In the genomic region with DNA sequence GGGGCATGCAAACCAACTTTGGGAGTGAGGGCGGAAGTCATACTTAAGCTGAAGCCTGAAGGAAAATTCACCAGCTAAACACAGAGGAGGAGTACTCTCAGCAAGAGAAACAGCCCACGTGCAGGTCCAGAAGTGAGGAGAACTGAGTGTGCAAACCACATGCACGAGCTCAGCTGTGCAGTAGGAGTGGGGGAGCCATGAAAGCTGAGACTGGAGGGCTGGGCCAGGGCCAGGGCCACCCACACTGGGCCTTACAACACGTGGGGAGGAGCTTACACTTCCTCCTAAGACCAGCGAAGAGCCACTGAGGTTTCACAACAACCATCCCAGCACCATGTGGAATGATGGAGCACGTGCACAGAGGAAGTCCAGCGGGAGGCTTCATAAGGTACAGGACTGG, we compare ENCODE assay signal across 2 cellular contexts.
TF ChIP-seq lines count a peak whose summit lies in the region.

No MANE protein-coding gene starts in this region.

TF ChIP-seq in K562, 482 proteins besides CTCF, POLR2A, EP300 and RAD21:
- TF ChIP-seq POLR2AphosphoS5 (IDR thresholded peaks at IDR 0.05; ENCODE audit: control insufficient read depth, insufficient read depth, low read depth, low read length) (no peak), HDAC6 (IDR thresholded peaks at IDR 0.05; ENCODE audit: low read depth, low read length) (no peak)

TF ChIP-seq in HepG2, 621 proteins besides CTCF, POLR2A, EP300 and RAD21 (continues in another document):
- TF ChIP-seq, protein P1, sequence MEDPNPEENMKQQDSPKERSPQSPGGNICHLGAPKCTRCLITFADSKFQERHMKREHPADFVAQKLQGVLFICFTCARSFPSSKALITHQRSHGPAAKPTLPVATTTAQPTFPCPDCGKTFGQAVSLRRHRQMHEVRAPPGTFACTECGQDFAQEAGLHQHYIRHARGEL (CRISPR knock-in tag; IDR thresholded peaks at IDR 0.05): no peak
- TF ChIP-seq CEBPB (IDR thresholded peaks at IDR 0.05; ENCODE audit: borderline replicate concordance, low read depth, low read length): peak; percentile 54
- peak; percentile 63; the same call in 1 of the 2 replicates for TF ChIP-seq KLF6 (CRISPR knock-in tag; IDR thresholded peaks at IDR 0.05)
- TF ChIP-seq, protein P2, sequence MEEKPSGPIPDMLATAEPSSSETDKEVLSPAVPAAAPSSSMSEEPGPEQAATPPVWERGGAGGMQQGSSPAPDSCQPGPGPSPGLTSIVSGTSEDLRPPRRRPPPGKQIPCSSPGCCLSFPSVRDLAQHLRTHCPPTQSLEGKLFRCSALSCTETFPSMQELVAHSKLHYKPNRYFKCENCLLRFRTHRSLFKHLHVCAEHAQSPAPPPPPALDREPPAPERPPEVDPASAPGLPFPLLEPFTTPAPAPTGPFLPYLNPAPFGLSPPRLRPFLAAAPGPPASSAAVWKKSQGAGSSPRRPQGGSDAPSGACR (CRISPR knock-in tag; IDR thresholded peaks at IDR 0.05): no peak
- TF ChIP-seq, protein P3, sequence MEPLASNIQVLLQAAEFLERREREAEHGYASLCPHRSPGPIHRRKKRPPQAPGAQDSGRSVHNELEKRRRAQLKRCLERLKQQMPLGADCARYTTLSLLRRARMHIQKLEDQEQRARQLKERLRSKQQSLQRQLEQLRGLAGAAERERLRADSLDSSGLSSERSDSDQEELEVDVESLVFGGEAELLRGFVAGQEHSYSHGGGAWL (CRISPR knock-in tag; IDR thresholded peaks at IDR 0.05): peak; percentile 57; the same call in 1 of the 2 replicates
- peak; percentile 39; the same call in 1 of the 2 replicates for TF ChIP-seq CCDC6 (CRISPR knock-in tag; IDR thresholded peaks at IDR 0.05)
- no peak for TF ChIP-seq TCF7L2 (IDR thresholded peaks at IDR 0.05; ENCODE audit: low read depth, low read length)
- TF ChIP-seq ZNF644 (CRISPR knock-in tag; IDR thresholded peaks at IDR 0.05; ENCODE audit: low read depth): peak; percentile 63; the same call in 1 of the 2 replicates
- 0 out of 2 replicates have a peak, but pooled peaks have one; percentile 36 for TF ChIP-seq ARNTL (CRISPR knock-in tag; IDR thresholded peaks at IDR 0.05)
- TF ChIP-seq, protein P4, sequence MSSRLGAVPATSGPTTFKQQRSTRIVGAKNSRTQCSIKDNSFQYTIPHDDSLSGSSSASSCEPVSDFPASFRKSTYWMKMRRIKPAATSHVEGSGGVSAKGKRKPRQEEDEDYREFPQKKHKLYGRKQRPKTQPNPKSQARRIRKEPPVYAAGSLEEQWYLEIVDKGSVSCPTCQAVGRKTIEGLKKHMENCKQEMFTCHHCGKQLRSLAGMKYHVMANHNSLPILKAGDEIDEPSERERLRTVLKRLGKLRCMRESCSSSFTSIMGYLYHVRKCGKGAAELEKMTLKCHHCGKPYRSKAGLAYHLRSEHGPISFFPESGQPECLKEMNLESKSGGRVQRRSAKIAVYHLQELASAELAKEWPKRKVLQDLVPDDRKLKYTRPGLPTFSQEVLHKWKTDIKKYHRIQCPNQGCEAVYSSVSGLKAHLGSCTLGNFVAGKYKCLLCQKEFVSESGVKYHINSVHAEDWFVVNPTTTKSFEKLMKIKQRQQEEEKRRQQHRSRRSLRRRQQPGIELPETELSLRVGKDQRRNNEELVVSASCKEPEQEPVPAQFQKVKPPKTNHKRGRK (CRISPR knock-in tag; IDR thresholded peaks at IDR 0.05): no peak
- no peak for TF ChIP-seq GATA4 (IDR thresholded peaks at IDR 0.05; ENCODE audit: borderline replicate concordance, low read depth)
- TF ChIP-seq, protein P5, sequence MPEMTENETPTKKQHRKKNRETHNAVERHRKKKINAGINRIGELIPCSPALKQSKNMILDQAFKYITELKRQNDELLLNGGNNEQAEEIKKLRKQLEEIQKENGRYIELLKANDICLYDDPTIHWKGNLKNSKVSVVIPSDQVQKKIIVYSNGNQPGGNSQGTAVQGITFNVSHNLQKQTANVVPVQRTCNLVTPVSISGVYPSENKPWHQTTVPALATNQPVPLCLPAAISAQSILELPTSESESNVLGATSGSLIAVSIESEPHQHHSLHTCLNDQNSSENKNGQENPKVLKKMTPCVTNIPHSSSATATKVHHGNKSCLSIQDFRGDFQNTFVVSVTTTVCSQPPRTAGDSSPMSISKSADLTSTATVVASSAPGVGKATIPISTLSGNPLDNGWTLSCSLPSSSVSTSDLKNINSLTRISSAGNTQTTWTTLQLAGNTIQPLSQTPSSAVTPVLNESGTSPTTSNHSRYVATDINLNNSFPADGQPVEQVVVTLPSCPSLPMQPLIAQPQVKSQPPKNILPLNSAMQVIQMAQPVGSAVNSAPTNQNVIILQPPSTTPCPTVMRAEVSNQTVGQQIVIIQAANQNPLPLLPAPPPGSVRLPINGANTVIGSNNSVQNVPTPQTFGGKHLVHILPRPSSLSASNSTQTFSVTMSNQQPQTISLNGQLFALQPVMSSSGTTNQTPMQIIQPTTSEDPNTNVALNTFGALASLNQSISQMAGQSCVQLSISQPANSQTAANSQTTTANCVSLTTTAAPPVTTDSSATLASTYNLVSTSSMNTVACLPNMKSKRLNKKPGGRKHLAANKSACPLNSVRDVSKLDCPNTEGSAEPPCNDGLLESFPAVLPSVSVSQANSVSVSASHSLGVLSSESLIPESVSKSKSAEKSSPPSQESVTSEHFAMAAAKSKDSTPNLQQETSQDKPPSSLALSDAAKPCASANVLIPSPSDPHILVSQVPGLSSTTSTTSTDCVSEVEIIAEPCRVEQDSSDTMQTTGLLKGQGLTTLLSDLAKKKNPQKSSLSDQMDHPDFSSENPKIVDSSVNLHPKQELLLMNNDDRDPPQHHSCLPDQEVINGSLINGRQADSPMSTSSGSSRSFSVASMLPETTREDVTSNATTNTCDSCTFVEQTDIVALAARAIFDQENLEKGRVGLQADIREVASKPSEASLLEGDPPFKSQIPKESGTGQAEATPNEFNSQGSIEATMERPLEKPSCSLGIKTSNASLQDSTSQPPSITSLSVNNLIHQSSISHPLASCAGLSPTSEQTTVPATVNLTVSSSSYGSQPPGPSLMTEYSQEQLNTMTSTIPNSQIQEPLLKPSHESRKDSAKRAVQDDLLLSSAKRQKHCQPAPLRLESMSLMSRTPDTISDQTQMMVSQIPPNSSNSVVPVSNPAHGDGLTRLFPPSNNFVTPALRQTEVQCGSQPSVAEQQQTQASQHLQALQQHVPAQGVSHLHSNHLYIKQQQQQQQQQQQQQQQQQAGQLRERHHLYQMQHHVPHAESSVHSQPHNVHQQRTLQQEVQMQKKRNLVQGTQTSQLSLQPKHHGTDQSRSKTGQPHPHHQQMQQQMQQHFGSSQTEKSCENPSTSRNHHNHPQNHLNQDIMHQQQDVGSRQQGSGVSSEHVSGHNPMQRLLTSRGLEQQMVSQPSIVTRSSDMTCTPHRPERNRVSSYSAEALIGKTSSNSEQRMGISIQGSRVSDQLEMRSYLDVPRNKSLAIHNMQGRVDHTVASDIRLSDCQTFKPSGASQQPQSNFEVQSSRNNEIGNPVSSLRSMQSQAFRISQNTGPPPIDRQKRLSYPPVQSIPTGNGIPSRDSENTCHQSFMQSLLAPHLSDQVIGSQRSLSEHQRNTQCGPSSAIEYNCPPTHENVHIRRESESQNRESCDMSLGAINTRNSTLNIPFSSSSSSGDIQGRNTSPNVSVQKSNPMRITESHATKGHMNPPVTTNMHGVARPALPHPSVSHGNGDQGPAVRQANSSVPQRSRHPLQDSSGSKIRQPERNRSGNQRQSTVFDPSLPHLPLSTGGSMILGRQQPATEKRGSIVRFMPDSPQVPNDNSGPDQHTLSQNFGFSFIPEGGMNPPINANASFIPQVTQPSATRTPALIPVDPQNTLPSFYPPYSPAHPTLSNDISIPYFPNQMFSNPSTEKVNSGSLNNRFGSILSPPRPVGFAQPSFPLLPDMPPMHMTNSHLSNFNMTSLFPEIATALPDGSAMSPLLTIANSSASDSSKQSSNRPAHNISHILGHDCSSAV (CRISPR knock-in tag; IDR thresholded peaks at IDR 0.05; ENCODE audit: borderline replicate concordance): no peak
- TF ChIP-seq, protein P6, sequence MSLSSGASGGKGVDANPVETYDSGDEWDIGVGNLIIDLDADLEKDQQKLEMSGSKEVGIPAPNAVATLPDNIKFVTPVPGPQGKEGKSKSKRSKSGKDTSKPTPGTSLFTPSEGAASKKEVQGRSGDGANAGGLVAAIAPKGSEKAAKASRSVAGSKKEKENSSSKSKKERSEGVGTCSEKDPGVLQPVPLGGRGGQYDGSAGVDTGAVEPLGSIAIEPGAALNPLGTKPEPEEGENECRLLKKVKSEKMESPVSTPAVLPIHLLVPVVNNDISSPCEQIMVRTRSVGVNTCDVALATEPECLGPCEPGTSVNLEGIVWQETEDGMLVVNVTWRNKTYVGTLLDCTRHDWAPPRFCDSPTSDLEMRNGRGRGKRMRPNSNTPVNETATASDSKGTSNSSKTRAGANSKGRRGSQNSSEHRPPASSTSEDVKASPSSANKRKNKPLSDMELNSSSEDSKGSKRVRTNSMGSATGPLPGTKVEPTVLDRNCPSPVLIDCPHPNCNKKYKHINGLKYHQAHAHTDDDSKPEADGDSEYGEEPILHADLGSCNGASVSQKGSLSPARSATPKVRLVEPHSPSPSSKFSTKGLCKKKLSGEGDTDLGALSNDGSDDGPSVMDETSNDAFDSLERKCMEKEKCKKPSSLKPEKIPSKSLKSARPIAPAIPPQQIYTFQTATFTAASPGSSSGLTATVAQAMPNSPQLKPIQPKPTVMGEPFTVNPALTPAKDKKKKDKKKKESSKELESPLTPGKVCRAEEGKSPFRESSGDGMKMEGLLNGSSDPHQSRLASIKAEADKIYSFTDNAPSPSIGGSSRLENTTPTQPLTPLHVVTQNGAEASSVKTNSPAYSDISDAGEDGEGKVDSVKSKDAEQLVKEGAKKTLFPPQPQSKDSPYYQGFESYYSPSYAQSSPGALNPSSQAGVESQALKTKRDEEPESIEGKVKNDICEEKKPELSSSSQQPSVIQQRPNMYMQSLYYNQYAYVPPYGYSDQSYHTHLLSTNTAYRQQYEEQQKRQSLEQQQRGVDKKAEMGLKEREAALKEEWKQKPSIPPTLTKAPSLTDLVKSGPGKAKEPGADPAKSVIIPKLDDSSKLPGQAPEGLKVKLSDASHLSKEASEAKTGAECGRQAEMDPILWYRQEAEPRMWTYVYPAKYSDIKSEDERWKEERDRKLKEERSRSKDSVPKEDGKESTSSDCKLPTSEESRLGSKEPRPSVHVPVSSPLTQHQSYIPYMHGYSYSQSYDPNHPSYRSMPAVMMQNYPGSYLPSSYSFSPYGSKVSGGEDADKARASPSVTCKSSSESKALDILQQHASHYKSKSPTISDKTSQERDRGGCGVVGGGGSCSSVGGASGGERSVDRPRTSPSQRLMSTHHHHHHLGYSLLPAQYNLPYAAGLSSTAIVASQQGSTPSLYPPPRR (CRISPR knock-in tag; IDR thresholded peaks at IDR 0.05; ENCODE audit: borderline replicate concordance): no peak
- TF ChIP-seq, protein P7, sequence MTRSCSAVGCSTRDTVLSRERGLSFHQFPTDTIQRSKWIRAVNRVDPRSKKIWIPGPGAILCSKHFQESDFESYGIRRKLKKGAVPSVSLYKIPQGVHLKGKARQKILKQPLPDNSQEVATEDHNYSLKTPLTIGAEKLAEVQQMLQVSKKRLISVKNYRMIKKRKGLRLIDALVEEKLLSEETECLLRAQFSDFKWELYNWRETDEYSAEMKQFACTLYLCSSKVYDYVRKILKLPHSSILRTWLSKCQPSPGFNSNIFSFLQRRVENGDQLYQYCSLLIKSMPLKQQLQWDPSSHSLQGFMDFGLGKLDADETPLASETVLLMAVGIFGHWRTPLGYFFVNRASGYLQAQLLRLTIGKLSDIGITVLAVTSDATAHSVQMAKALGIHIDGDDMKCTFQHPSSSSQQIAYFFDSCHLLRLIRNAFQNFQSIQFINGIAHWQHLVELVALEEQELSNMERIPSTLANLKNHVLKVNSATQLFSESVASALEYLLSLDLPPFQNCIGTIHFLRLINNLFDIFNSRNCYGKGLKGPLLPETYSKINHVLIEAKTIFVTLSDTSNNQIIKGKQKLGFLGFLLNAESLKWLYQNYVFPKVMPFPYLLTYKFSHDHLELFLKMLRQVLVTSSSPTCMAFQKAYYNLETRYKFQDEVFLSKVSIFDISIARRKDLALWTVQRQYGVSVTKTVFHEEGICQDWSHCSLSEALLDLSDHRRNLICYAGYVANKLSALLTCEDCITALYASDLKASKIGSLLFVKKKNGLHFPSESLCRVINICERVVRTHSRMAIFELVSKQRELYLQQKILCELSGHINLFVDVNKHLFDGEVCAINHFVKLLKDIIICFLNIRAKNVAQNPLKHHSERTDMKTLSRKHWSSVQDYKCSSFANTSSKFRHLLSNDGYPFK (CRISPR knock-in tag; IDR thresholded peaks at IDR 0.05; ENCODE audit: borderline replicate concordance): no peak
- TF ChIP-seq MIER2 (CRISPR knock-in tag; IDR thresholded peaks at IDR 0.05): no peak
- TF ChIP-seq, protein P8, sequence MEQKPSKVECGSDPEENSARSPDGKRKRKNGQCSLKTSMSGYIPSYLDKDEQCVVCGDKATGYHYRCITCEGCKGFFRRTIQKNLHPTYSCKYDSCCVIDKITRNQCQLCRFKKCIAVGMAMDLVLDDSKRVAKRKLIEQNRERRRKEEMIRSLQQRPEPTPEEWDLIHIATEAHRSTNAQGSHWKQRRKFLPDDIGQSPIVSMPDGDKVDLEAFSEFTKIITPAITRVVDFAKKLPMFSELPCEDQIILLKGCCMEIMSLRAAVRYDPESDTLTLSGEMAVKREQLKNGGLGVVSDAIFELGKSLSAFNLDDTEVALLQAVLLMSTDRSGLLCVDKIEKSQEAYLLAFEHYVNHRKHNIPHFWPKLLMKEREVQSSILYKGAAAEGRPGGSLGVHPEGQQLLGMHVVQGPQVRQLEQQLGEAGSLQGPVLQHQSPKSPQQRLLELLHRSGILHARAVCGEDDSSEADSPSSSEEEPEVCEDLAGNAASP (CRISPR knock-in tag; IDR thresholded peaks at IDR 0.05; ENCODE audit: borderline replicate concordance): no peak
- no peak for TF ChIP-seq ZNF3 (CRISPR knock-in tag; IDR thresholded peaks at IDR 0.05)
- TF ChIP-seq ZNF331 (CRISPR knock-in tag; IDR thresholded peaks at IDR 0.05): peak; percentile 67
- TF ChIP-seq ZNF569 (CRISPR knock-in tag; IDR thresholded peaks at IDR 0.05; ENCODE audit: borderline replicate concordance): no peak
- peak; percentile 69 for TF ChIP-seq GATAD2A (CRISPR knock-in tag; IDR thresholded peaks at IDR 0.05)
- 0 out of 2 replicates have a peak, but pooled peaks have one; percentile 12 for TF ChIP-seq SOX5 (CRISPR knock-in tag; IDR thresholded peaks at IDR 0.05; ENCODE audit: borderline replicate concordance)
- TF ChIP-seq, protein P9, sequence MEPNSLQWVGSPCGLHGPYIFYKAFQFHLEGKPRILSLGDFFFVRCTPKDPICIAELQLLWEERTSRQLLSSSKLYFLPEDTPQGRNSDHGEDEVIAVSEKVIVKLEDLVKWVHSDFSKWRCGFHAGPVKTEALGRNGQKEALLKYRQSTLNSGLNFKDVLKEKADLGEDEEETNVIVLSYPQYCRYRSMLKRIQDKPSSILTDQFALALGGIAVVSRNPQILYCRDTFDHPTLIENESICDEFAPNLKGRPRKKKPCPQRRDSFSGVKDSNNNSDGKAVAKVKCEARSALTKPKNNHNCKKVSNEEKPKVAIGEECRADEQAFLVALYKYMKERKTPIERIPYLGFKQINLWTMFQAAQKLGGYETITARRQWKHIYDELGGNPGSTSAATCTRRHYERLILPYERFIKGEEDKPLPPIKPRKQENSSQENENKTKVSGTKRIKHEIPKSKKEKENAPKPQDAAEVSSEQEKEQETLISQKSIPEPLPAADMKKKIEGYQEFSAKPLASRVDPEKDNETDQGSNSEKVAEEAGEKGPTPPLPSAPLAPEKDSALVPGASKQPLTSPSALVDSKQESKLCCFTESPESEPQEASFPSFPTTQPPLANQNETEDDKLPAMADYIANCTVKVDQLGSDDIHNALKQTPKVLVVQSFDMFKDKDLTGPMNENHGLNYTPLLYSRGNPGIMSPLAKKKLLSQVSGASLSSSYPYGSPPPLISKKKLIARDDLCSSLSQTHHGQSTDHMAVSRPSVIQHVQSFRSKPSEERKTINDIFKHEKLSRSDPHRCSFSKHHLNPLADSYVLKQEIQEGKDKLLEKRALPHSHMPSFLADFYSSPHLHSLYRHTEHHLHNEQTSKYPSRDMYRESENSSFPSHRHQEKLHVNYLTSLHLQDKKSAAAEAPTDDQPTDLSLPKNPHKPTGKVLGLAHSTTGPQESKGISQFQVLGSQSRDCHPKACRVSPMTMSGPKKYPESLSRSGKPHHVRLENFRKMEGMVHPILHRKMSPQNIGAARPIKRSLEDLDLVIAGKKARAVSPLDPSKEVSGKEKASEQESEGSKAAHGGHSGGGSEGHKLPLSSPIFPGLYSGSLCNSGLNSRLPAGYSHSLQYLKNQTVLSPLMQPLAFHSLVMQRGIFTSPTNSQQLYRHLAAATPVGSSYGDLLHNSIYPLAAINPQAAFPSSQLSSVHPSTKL (CRISPR knock-in tag; IDR thresholded peaks at IDR 0.05): peak; percentile 20; the same call in 1 of the 2 replicates
- TF ChIP-seq ONECUT2 (CRISPR knock-in tag; IDR thresholded peaks at IDR 0.05): no peak
